In genomic region chr6:27867051-27867940, GRCh38 we compare ENCODE assay signal across 8 cellular contexts. TPM values are rescaled to one million over a fixed set of nuclear protein-coding genes. Genes with fewer than 3 reads are reported as not detected.
DNase-seq lines count a peak whose midpoint lies in the region; ATAC-seq and TF ChIP-seq lines count a peak whose summit lies in the region.

No MANE protein-coding gene starts in this region.

- H3K27ac ChIP-seq in muscle layer of duodenum (ENCODE audit: low read length) (peak overlapping the region; percentile 53), stomach smooth muscle (ENCODE audit: low read length) (no peak overlapping the region)

- TF ChIP-seq CTCF in epithelial cell of proximal tubule (conservative IDR thresholded peaks at IDR 0.05; ENCODE audit: low read depth, low read length): no peak

- DNase-seq in GM03348 (ENCODE audit: low spot score): peak; percentile 89
- peak; percentile 95 for DNase-seq in NCI-H82 (lab: John Stamatoyannopoulos, UW)
- DNase-seq in activated CD8-positive, alpha-beta memory T cell treated with anti-CD3 and anti-CD28 coated beads, Interleukin-2, amount 50 U/mL, for 4 hours: peak; percentile 60
- no peak for DNase-seq in epithelial cell of proximal tubule (ENCODE audit: low read depth)
- no peak for DNase-seq in NCI-H2081 treated with DMSO at 0.1 percent for 48 hours (lab: John Stamatoyannopoulos, UW)

- H3K4me3 ChIP-seq in epithelial cell of proximal tubule (ENCODE audit: low read depth, low read length) (peak overlapping the region; percentile 77), muscle layer of duodenum (ENCODE audit: low read depth in 1 of 2, low read length in 2 of 2) (peak overlapping the region; percentile 79 to 90), stomach smooth muscle (ENCODE audit: low read length in 2 of 2) (peak overlapping the region; percentile 32 to 72)

- no peak overlapping the region for H3K9ac ChIP-seq in stomach smooth muscle (ENCODE audit: low read length in 2 of 2)

- no peaks in the 10 kb centered on the region for H3K36me3 ChIP-seq in muscle layer of duodenum (ENCODE audit: control insufficient read depth in 1 of 2, insufficient read depth in 2 of 2, low read length in 2 of 2)
- no peaks in the 10 kb centered on the region for H3K36me3 ChIP-seq in stomach smooth muscle (ENCODE audit: control insufficient read depth in 2 of 2, insufficient read depth in 2 of 2, low read length in 2 of 2)

- H3K27me3 ChIP-seq in muscle layer of duodenum (ENCODE audit: low read depth, low read length) (peaks cover 12% of the 10 kb centered on the region), stomach smooth muscle (ENCODE audit: control insufficient read depth in 1 of 2, insufficient read depth in 2 of 2, low read length in 2 of 2) (peaks cover 54 to 75% of the 10 kb centered on the region in 2 donors)

- H3K4me1 ChIP-seq in muscle layer of duodenum (ENCODE audit: control insufficient read depth in 1 of 2, insufficient read depth in 2 of 2, low read length in 2 of 2): peaks cover 3 to 38% of the 10 kb centered on the region in 2 donors
- peaks cover 36% of the 10 kb centered on the region for H3K4me1 ChIP-seq in stomach smooth muscle (ENCODE audit: control insufficient read depth, insufficient read depth, low read length)

- H3K9me3 ChIP-seq in muscle layer of duodenum (ENCODE audit: control insufficient read depth in 1 of 2, low read length in 2 of 2) (no peaks in the 10 kb centered on the region), stomach smooth muscle (ENCODE audit: control insufficient read depth in 2 of 2, low read length in 2 of 2) (no peaks in the 10 kb centered on the region)

- ATAC-seq in HG03135 (IDR thresholded peaks at IDR 0.05; ENCODE audit: unreplicated experiment): peak; percentile 26

RNA-seq across cellular contexts. Expression of gene OR2B2, which starts 44.9 kb away (rescaled TPM):
- not detected in 2 replicates for total RNA-seq in epithelial cell of proximal tubule

Comparison
In these comparisons a context has a peak if more than half of its experiments do, and no peak if none do; other contexts are left out.
1. DNase-seq: peak in GM03348 (single experiment), NCI-H82 (single experiment) and activated CD8-positive, alpha-beta memory T cell treated with anti-CD3 and anti-CD28 coated beads, Interleukin-2, amount 50 U/mL, for 4 hours (single experiment); none in epithelial cell of proximal tubule (single experiment) and NCI-H2081 treated with DMSO at 0.1 percent for 48 hours (single experiment).
2. Peak in every context shown above with its lines, with median percentiles within 50 percentile points of each other: H3K4me3 ChIP-seq.